Comparison of ENCODE assay signal across 10 cellular contexts in genomic region chr3:11638669-11639402, GRCh38. TPM values are rescaled to one million over a fixed set of nuclear protein-coding genes. Genes with fewer than 3 reads are reported as not detected.
DNase-seq lines count a peak whose midpoint lies in the region; ATAC-seq and TF ChIP-seq lines count a peak whose summit lies in the region.
"Had no signal": no experiment of that assay in that cellular context is flagged by ENCODE, and none has a peak within 500 bp of the region (broad histone marks: within the 10 kb centered on the region; RNA-seq: fewer than 3 reads in every experiment).

No MANE protein-coding gene starts in this region.

- H3K27ac Mint-ChIP-seq in mesothelial cell of epicardium: peak overlapping the region; percentile 98

- peak overlapping the region; percentile 67 for H3K27ac ChIP-seq in cardiac muscle cell
- no peak overlapping the region for H3K27ac ChIP-seq in urinary bladder (ENCODE audit: low read depth)
- no peak overlapping the region for H3K27ac ChIP-seq in foreskin keratinocyte

- peaks cover 77% of the 10 kb centered on the region for H3K4me1 Mint-ChIP-seq in mesothelial cell of epicardium

- peak overlapping the region; percentile 98 for H3K4me3 Mint-ChIP-seq in mesothelial cell of epicardium

- H3K27me3 ChIP-seq in cardiac muscle cell (no peaks in the 10 kb centered on the region), foreskin keratinocyte (no peaks in the 10 kb centered on the region)

- ATAC-seq in left cardiac atrium (no peak), foreskin keratinocyte (no peak)
- ATAC-seq: HCT116 had no signal

- TF ChIP-seq CTCF in cardiac muscle cell (IDR thresholded peaks at IDR 0.05; ENCODE audit: low read depth, low read length): no peak
- no peak for TF ChIP-seq CTCF in choroid plexus epithelial cell (conservative IDR thresholded peaks at IDR 0.05; ENCODE audit: low read depth, low read length)
- TF ChIP-seq CTCF in mesothelial cell of epicardium (IDR thresholded peaks at IDR 0.05; ENCODE audit: unreplicated experiment): no peak
- no peak for TF ChIP-seq CTCF in foreskin keratinocyte (conservative IDR thresholded peaks at IDR 0.05)

- no peaks in the 10 kb centered on the region for H3K9me3 Mint-ChIP-seq in mesothelial cell of epicardium

- WGBS in urinary bladder: 67% methylated on average over 18 of the region's 18 CpGs

- H3K9me3 ChIP-seq in cardiac muscle cell (ENCODE audit: low read depth): no peaks in the 10 kb centered on the region

- no peaks in the 10 kb centered on the region for H3K27me3 Mint-ChIP-seq in mesothelial cell of epicardium (ENCODE audit: low read depth)

- intact Hi-C loops in left cardiac atrium (cut with DNase I): no loop called here

- no peak overlapping the region for H3K4me3 ChIP-seq in cardiac muscle cell
- H3K4me3 ChIP-seq in choroid plexus epithelial cell (ENCODE audit: low read depth, low read length): peak overlapping the region; percentile 76
- peak overlapping the region; percentile 2 for H3K4me3 ChIP-seq in urinary bladder (ENCODE audit: low read depth, low read length)

- DNase-seq in cardiac muscle cell (ENCODE audit: low read depth in 1 of 2, low spot score in 1 of 2) (no peak), left cardiac atrium (no peak), choroid plexus epithelial cell (ENCODE audit: low read depth) (peak; percentile 29), mesothelial cell of epicardium (ENCODE audit: low spot score in 2 of 2, unreplicated experiment in 2 of 2) (no peak), NCI-H1048 (lab: John Stamatoyannopoulos, UW) (no peak), foreskin keratinocyte (no peak), NOMO-1 treated with dmso at 0.1 percent for 144 hours (lab: John Stamatoyannopoulos, UW; ENCODE audit: unreplicated experiment) (no peak)
- DNase-seq: NCI-H226 had no signal

- H3K36me3 Mint-ChIP-seq in mesothelial cell of epicardium: no peaks in the 10 kb centered on the region

- H3K4me1 ChIP-seq in cardiac muscle cell (ENCODE audit: low read depth) (peaks cover 58% of the 10 kb centered on the region), urinary bladder (ENCODE audit: insufficient read depth) (peaks cover 3% of the 10 kb centered on the region), foreskin keratinocyte (peaks cover 13% of the 10 kb centered on the region)

- H3K36me3 ChIP-seq in cardiac muscle cell (no peaks in the 10 kb centered on the region), urinary bladder (ENCODE audit: insufficient read depth) (no peaks in the 10 kb centered on the region)

RNA-seq across cellular contexts. Expression of gene VGLL4, which starts 4.9 kb away (rescaled TPM):
- 139 and 147 TPM in 2 replicates for total RNA-seq in cardiac muscle cell
- polyA plus RNA-seq in cardiac muscle cell: 62.9 and 76.5 TPM in 2 replicates
- 10 to 100 TPM; 28.6 to 36.1 TPM for total RNA-seq in left cardiac atrium
- total RNA-seq in mesothelial cell of epicardium: 137 to 140 TPM (median 138 TPM) in 3 replicates
- total RNA-seq in urinary bladder: 77.1 TPM
- 42.3 TPM for polyA plus RNA-seq in urinary bladder
- 28.3 and 30.2 TPM in 2 replicates for total RNA-seq in foreskin keratinocyte
- polyA plus RNA-seq in foreskin keratinocyte: 13.6 and 14.8 TPM in 2 replicates
